Comparison of ENCODE assay signal across 1 cellular context in genomic region chr7:157881062-157881771, GRCh38.
TF ChIP-seq lines count a peak whose summit lies in the region.

No MANE protein-coding gene starts in this region.

TF ChIP-seq in H1, 55 proteins besides CTCF, POLR2A, EP300 and RAD21:
- TF ChIP-seq CHD7 (IDR thresholded peaks at IDR 0.05; ENCODE audit: insufficient replicate concordance, low read length) (peak; percentile 98), JUND (IDR thresholded peaks at IDR 0.05; ENCODE audit: low read length) (peak; percentile 78), MAFK (IDR thresholded peaks at IDR 0.05; ENCODE audit: low read depth, low read length) (peak; percentile 54), TEAD4 (IDR thresholded peaks at IDR 0.05; ENCODE audit: low read depth, low read length) (no peak), NANOG (IDR thresholded peaks at IDR 0.05; ENCODE audit: insufficient read depth, low read depth, low read length, poor library complexity, severe bottlenecking) (no peak), TAF1 (IDR thresholded peaks at IDR 0.05; ENCODE audit: low read depth, low read length) (no peak)
